ENCODE assay signal across 9 cellular contexts in the genomic region with DNA sequence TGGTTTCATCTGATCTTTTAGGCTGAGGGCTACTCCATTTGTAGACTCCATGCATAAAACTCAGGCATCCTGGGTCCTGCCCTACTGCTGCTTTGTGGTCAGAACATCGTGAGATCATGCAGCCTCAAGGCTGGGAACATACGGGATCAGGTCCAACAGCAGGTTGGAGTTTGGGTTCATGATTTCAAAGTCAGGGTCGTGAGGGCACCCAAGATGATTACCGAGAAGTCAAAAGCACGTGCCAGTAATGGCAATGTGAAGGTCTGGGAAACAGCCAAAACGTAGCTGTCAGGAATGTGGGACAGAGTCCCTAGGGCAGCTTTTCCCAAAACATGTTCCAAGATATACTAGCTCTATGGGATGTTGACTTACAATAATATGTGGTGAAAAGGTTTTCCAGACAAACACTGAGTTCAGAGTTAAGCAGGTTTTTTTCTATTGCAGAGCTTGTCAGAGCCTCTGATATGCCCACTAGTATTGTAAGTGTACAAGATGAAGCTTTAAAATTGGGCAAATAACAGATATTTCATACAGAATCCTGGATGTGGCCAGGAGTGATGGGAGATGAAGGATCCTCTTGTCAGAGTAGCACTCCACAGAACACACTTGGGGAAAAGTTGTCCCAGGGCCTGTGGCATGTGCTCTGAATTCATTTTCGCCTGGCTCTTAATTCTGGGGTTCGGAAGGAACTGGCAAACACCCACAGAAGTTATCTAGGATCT.
DNase-seq lines count a peak whose midpoint lies in the region; TF ChIP-seq lines count a peak whose summit lies in the region.
"Had no signal": no experiment of that assay in that cellular context is flagged by ENCODE, and none has a peak within 500 bp of the region (broad histone marks: within the 10 kb centered on the region; RNA-seq: fewer than 3 reads in every experiment).

No MANE protein-coding gene starts in this region.

- H3K36me3 ChIP-seq in BE2C: no peaks in the 10 kb centered on the region

- no peaks in the 10 kb centered on the region for H3K27me3 ChIP-seq in BE2C

- TF ChIP-seq CTCF in AG04449 (IDR thresholded peaks at IDR 0.05; ENCODE audit: insufficient read depth, low read length, missing control alignments) (no peak), fibroblast of villous mesenchyme (IDR thresholded peaks at IDR 0.05; ENCODE audit: insufficient read depth, low read depth, low read length) (no peak), osteocyte (IDR thresholded peaks at IDR 0.05) (no peak), BE2C (IDR thresholded peaks at IDR 0.05; ENCODE audit: low read depth, low read length) (no peak)

- H3K4me3 ChIP-seq in AG04449 (ENCODE audit: low read depth, low read length): no peak overlapping the region
- H3K4me3 ChIP-seq in fibroblast of villous mesenchyme (ENCODE audit: low read depth, low read length): no peak overlapping the region
- no peak overlapping the region for H3K4me3 ChIP-seq in BE2C (ENCODE audit: low read depth, low read length)

- peak overlapping the region; percentile 26 for H3K4me3 Mint-ChIP-seq in osteocyte (ENCODE audit: unreplicated experiment)

- H3K36me3 Mint-ChIP-seq in osteocyte (ENCODE audit: unreplicated experiment): no peaks in the 10 kb centered on the region

- no peaks in the 10 kb centered on the region for H3K4me1 ChIP-seq in BE2C

- no peaks in the 10 kb centered on the region for H3K9me3 ChIP-seq in BE2C

- POLR2A ChIA-PET in AG04449 (lab: Yijun Ruan, JAX): interaction anchor here (0.7 kb wide), 1 partner anchor 15 kb away, joined by 3 read pairs; no protein-coding TSS in a partner anchor

- DNase-seq in AG04449 (ENCODE audit: low read depth, low spot score) (peak; percentile 54), UCSD-AML1 (lab: John Stamatoyannopoulos, UW; ENCODE audit: unreplicated experiment) (peak; percentile 12), fibroblast of villous mesenchyme (ENCODE audit: low read depth) (peak; percentile 82), osteocyte (ENCODE audit: extremely low spot score, unreplicated experiment) (no peak), SHP77 (lab: John Stamatoyannopoulos, UW) (no peak), NCI-H2227 (lab: John Stamatoyannopoulos, UW; ENCODE audit: unreplicated experiment) (no peak), NCI-H1105 treated with DMSO at 0.1 percent for 48 hours (lab: John Stamatoyannopoulos, UW) (no peak), BE2C (no peak)
- DNase-seq: MV-4-11 had no signal

- no peaks in the 10 kb centered on the region for H3K9me3 Mint-ChIP-seq in osteocyte (ENCODE audit: unreplicated experiment)

- H3K27me3 Mint-ChIP-seq in osteocyte (ENCODE audit: unreplicated experiment): no peaks in the 10 kb centered on the region

- H3K27ac Mint-ChIP-seq in osteocyte (ENCODE audit: unreplicated experiment): peak overlapping the region; percentile 72

- H3K4me1 Mint-ChIP-seq in osteocyte (ENCODE audit: unreplicated experiment): peaks cover 41% of the 10 kb centered on the region

- CTCF ChIA-PET in AG04449 (lab: Yijun Ruan, JAX): no interaction called here

Comparison
In these comparisons a context has a peak if more than half of its experiments do, and no peak if none do; other contexts are left out.
1. DNase-seq: peak in AG04449 (single experiment), UCSD-AML1 (single experiment) and fibroblast of villous mesenchyme (single experiment); none in osteocyte (single experiment), SHP77 (0 of 2), NCI-H2227 (single experiment), NCI-H1105 treated with DMSO at 0.1 percent for 48 hours (single experiment) and BE2C (single experiment).